8 cellular contexts compared by ENCODE assay signal in genomic region chr17:50346313-50347086, GRCh38. TPM values are rescaled to one million over a fixed set of nuclear protein-coding genes. Genes with fewer than 3 reads are reported as not detected.
A peak's percentile ranks its signal among the peaks of the same experiment; 100 is the strongest.
DNase-seq lines count a peak whose midpoint lies in the region; ATAC-seq, FAIRE-seq and TF ChIP-seq lines count a peak whose summit lies in the region.

No MANE protein-coding gene starts in this region.

- H3K4me1 ChIP-seq in KMS-11 (ENCODE audit: low read depth, poor library complexity, severe bottlenecking), result peaks cover 7% of the 10 kb centered on the region

- H3K4me3 ChIP-seq in KMS-11 (IDR thresholded peaks at IDR 0.05; ENCODE audit: insufficient read depth, low read depth, low read length), result no peak overlapping the region
- peak overlapping the region; percentile 88 to 92 for H3K4me3 ChIP-seq in foreskin fibroblast (ENCODE audit: low read depth in 1 of 2, low read length in 2 of 2)

- H3K9me3 Mint-ChIP-seq in activated T-cell treated with anti-CD3 and anti-CD28 coated beads, Interleukin-2, amount 50 U/mL, for 24 hours, result no peaks in the 10 kb centered on the region
- H3K9me3 Mint-ChIP-seq in osteocyte (ENCODE audit: unreplicated experiment), result no peaks in the 10 kb centered on the region

- peak overlapping the region; percentile 94 for H3K4me3 Mint-ChIP-seq in activated T-cell treated with anti-CD3 and anti-CD28 coated beads, Interleukin-2, amount 50 U/mL, for 24 hours
- H3K4me3 Mint-ChIP-seq in osteocyte (ENCODE audit: unreplicated experiment), result peak overlapping the region; percentile 93

- H3K36me3 Mint-ChIP-seq in activated T-cell treated with anti-CD3 and anti-CD28 coated beads, Interleukin-2, amount 50 U/mL, for 24 hours (ENCODE audit: low read depth), result peaks cover 16% of the 10 kb centered on the region
- H3K36me3 Mint-ChIP-seq in osteocyte (ENCODE audit: unreplicated experiment), result no peaks in the 10 kb centered on the region

- no peaks in the 10 kb centered on the region for H3K36me3 ChIP-seq in KMS-11 (ENCODE audit: insufficient read depth)

- DNase-seq in GM10248 (ENCODE audit: extremely low spot score) (peak; percentile 68), foreskin fibroblast (peak in 1 of 2 donors; percentile 57), osteocyte (ENCODE audit: extremely low spot score, unreplicated experiment) (no peak), urothelium cell line (ENCODE audit: low spot score) (peak; percentile 49), DMS79 treated with DMSO at 0.1 percent for 48 hours (lab: John Stamatoyannopoulos, UW) (no peak)
- DNase-seq in activated T-cell treated with anti-CD3 and anti-CD28 coated beads, Interleukin-2, amount 50 U/mL, for 24 hours, result no peak

- no peaks in the 10 kb centered on the region for H3K27me3 Mint-ChIP-seq in activated T-cell treated with anti-CD3 and anti-CD28 coated beads, Interleukin-2, amount 50 U/mL, for 24 hours
- peaks cover 4% of the 10 kb centered on the region for H3K27me3 Mint-ChIP-seq in osteocyte (ENCODE audit: unreplicated experiment)

- TF ChIP-seq CTCF in GM10248 (IDR thresholded peaks at IDR 0.05; ENCODE audit: control extremely low read depth, extremely low read depth, low read depth, missing control alignments) (no peak), KMS-11 (conservative IDR thresholded peaks at IDR 0.05; ENCODE audit: low read depth, low read length) (no peak), foreskin fibroblast (IDR thresholded peaks at IDR 0.05; ENCODE audit: low read depth, low read length) (no peak), osteocyte (IDR thresholded peaks at IDR 0.05) (no peak)

- no peak overlapping the region for H3K27ac ChIP-seq in KMS-11

- FAIRE-seq in urothelium cell line (lab: Jason Lieb, UNC), result no peak

- CTCF ChIA-PET in GM10248 (lab: Yijun Ruan, JAX), result interaction anchor here (0.9 to 5.5 kb wide), 8 partner anchors 12 to 177 kb away, joined by 3 to 42 read pairs (median 4); partner anchors contain the start of gene LRRC59

- POLR2A ChIA-PET in GM10248 (lab: Yijun Ruan, JAX), result interaction anchor here (0.6 kb wide), 1 partner anchor 25 kb away, joined by 6 read pairs; no protein-coding TSS in a partner anchor

- peak overlapping the region; percentile 92 for H3K27ac Mint-ChIP-seq in activated T-cell treated with anti-CD3 and anti-CD28 coated beads, Interleukin-2, amount 50 U/mL, for 24 hours
- H3K27ac Mint-ChIP-seq in osteocyte (ENCODE audit: unreplicated experiment), result peak overlapping the region; percentile 82

- peak; percentile 42 for ATAC-seq in GM21723 (IDR thresholded peaks at IDR 0.05; ENCODE audit: unreplicated experiment)

- H3K27me3 ChIP-seq in KMS-11 (ENCODE audit: insufficient read depth, low read depth), result no peaks in the 10 kb centered on the region

- H3K4me2 ChIP-seq in KMS-11, result peak overlapping the region; percentile 93

- peak overlapping the region; percentile 72 for H2AFZ ChIP-seq in KMS-11 (ENCODE audit: low read depth)

- H3K4me1 Mint-ChIP-seq in activated T-cell treated with anti-CD3 and anti-CD28 coated beads, Interleukin-2, amount 50 U/mL, for 24 hours (ENCODE audit: low read depth), result peaks cover 46% of the 10 kb centered on the region
- peaks cover 24% of the 10 kb centered on the region for H3K4me1 Mint-ChIP-seq in osteocyte (ENCODE audit: unreplicated experiment)

- H3K9ac ChIP-seq in KMS-11, result peak overlapping the region; percentile 87

- H3K79me2 ChIP-seq in KMS-11 (ENCODE audit: insufficient read depth, low read depth), result peaks cover 21% of the 10 kb centered on the region; the same call in 1 of the 2 replicates

- no peaks in the 10 kb centered on the region for H4K20me1 ChIP-seq in KMS-11 (ENCODE audit: insufficient read depth)

RNA-seq across cellular contexts. Expression of gene XYLT2, which starts 0.6 kb away (rescaled TPM):
- 31.6 and 32.0 TPM in 2 replicates for total RNA-seq in osteocyte

RNA-seq across cellular contexts. Expression of gene MRPL27, which starts 26.5 kb away (rescaled TPM):
- 54.5 and 59.0 TPM in 2 replicates for total RNA-seq in osteocyte

RNA-seq across cellular contexts. Expression of gene EME1, which starts 26.5 kb away (rescaled TPM):
- 2.8 and 3.6 TPM in 2 replicates for total RNA-seq in osteocyte

RNA-seq across cellular contexts. Expression of gene LRRC59, which starts 50.8 kb away (rescaled TPM):
- 87.0 and 87.2 TPM in 2 replicates for total RNA-seq in osteocyte

Comparison
In these comparisons a context has a peak if more than half of its experiments do, and no peak if none do; other contexts are left out.
1. DNase-seq: peak in GM10248 (single experiment) and urothelium cell line (single experiment); none in activated T-cell treated with anti-CD3 and anti-CD28 coated beads, Interleukin-2, amount 50 U/mL, for 24 hours (single experiment), osteocyte (single experiment) and DMS79 treated with DMSO at 0.1 percent for 48 hours (single experiment).